26 cellular contexts compared by ENCODE assay signal in genomic region chr6:131890091-131890490, GRCh38.
"Had no signal": no experiment of that assay in that cellular context is flagged by ENCODE, and none has a peak within 500 bp of the region (broad histone marks: within the 10 kb centered on the region; RNA-seq: fewer than 3 reads in every experiment).

No MANE protein-coding gene starts in this region.

- DNase-seq: dermis blood vessel endothelial cell; effector memory CD4-positive, alpha-beta T cell; erythroblast; esophagus squamous epithelium; foreskin melanocyte; left colon; left ventricle myocardium superior; mucosa of descending colon; naive B cell; nucleus accumbens; ovary; stimulated activated CD4-positive, alpha-beta T cell treated with anti-CD3 and anti-CD28 coated beads, Interleukin-12 subunit alpha, Interleukin-12 subunit beta, amount 100 ng/mL, for 4 hours; stimulated activated CD4-positive, alpha-beta T cell treated with anti-CD3 and anti-CD28 coated beads, Interleukin-1b, Interleukin-23, amount 100 ng/mL, for 48 hours; stimulated activated CD4-positive, alpha-beta T cell treated with anti-CD3 and anti-CD28 coated beads, Interleukin-4, amount 100 ng/mL, for 1 hour; stimulated activated CD8-positive, alpha-beta memory T cell treated with anti-CD3 and anti-CD28 coated beads, Interleukin-4, amount 100 ng/mL, for 48 hours; stimulated activated naive CD4-positive, alpha-beta T cell; stimulated activated naive CD8-positive, alpha-beta T cell treated with anti-CD3 and anti-CD28 coated beads, Interleukin-15, amount 100 ng/mL, for 72 hours; transverse colon had no signal

- H3K4me3 Mint-ChIP-seq: memory B cell; mesothelial cell of epicardium; naive B cell; natural killer cell treated with Interleukin-12 subunit alpha and Interleukin-12 subunit beta and Interleukin-15 and Interleukin-18, amount 100 ng/mL, for 72 hours; stimulated activated naive CD8-positive, alpha-beta T cell treated with anti-CD3 and anti-CD28 coated beads, Interleukin-15, amount 100 ng/mL, for 72 hours had no signal

- H3K4me1 Mint-ChIP-seq: memory B cell; naive B cell; stimulated activated naive CD8-positive, alpha-beta T cell treated with anti-CD3 and anti-CD28 coated beads, Interleukin-15, amount 100 ng/mL, for 72 hours had no signal

- H3K4me1 ChIP-seq: esophagus squamous epithelium, suprapubic skin, vagina had no signal

- H3K36me3 ChIP-seq: ovary, suprapubic skin, transverse colon had no signal

- H3K27ac ChIP-seq: coronary artery, esophagus squamous epithelium, ovary, suprapubic skin, transverse colon, vagina had no signal

- H3K36me3 Mint-ChIP-seq: memory B cell; naive B cell; natural killer cell treated with Interleukin-12 subunit alpha and Interleukin-12 subunit beta and Interleukin-15 and Interleukin-18, amount 100 ng/mL, for 72 hours had no signal

- H3K27me3 ChIP-seq: esophagus squamous epithelium, ovary, suprapubic skin, transverse colon, vagina had no signal

- H3K4me2 ChIP-seq: smooth muscle cell had no signal

- H3K9me3 ChIP-seq: esophagus squamous epithelium, mucosa of descending colon, ovary, suprapubic skin, transverse colon, vagina had no signal

- H3K4me3 ChIP-seq: coronary artery, esophagus squamous epithelium, lung, mucosa of descending colon, ovary, smooth muscle cell, suprapubic skin, transverse colon, vagina had no signal

- H3K27ac Mint-ChIP-seq: memory B cell; mesothelial cell of epicardium; naive B cell; natural killer cell treated with Interleukin-12 subunit alpha and Interleukin-12 subunit beta and Interleukin-15 and Interleukin-18, amount 100 ng/mL, for 72 hours; stimulated activated naive CD8-positive, alpha-beta T cell treated with anti-CD3 and anti-CD28 coated beads, Interleukin-15, amount 100 ng/mL, for 72 hours had no signal

- H3K9me3 Mint-ChIP-seq: natural killer cell treated with Interleukin-12 subunit alpha and Interleukin-12 subunit beta and Interleukin-15 and Interleukin-18, amount 100 ng/mL, for 72 hours; stimulated activated naive CD8-positive, alpha-beta T cell treated with anti-CD3 and anti-CD28 coated beads, Interleukin-15, amount 100 ng/mL, for 72 hours had no signal
